In genomic region chr12:9699269-9699897, GRCh38 we compare ENCODE assay signal across 18 cellular contexts. TPM values are rescaled to one million over a fixed set of nuclear protein-coding genes. Genes with fewer than 3 reads are reported as not detected.
A peak's percentile ranks its signal among the peaks of the same experiment; 100 is the strongest.
DNase-seq lines count a peak whose midpoint lies in the region; ATAC-seq and TF ChIP-seq lines count a peak whose summit lies in the region.
"Had no signal": no experiment of that assay in that cellular context is flagged by ENCODE, and none has a peak within 500 bp of the region (broad histone marks: within the 10 kb centered on the region; RNA-seq: fewer than 3 reads in every experiment).

No MANE protein-coding gene starts in this region.

- H3K9ac ChIP-seq in BLaER1 treated with 17β-estradiol and CSF1 and Interleukin-3, amounts not matched to agents 10 nM and 100 nM: no peak overlapping the region

- POLR2A ChIA-PET in CD8-positive, alpha-beta T cell (lab: Charles Lee): interaction anchor here (0.6 to 2.2 kb wide), 11 partner anchors 9 to 59 kb away, joined by 3 to 10 read pairs (median 4); partner anchors contain the start of gene CLEC2D

- no peaks in the 10 kb centered on the region for H3K27me3 Mint-ChIP-seq in CD8-positive, alpha-beta T cell (ENCODE audit: low read depth)
- no peaks in the 10 kb centered on the region for H3K27me3 Mint-ChIP-seq in activated T-helper 17 cell treated with anti-CD3 and anti-CD28 coated beads, Interleukin-2, amount 50 U/mL, for 72 hours

- H3K4me3 Mint-ChIP-seq in CD8-positive, alpha-beta T cell: no peak overlapping the region
- peak overlapping the region; percentile 18 for H3K4me3 Mint-ChIP-seq in activated T-helper 17 cell treated with anti-CD3 and anti-CD28 coated beads, Interleukin-2, amount 50 U/mL, for 72 hours

- H3K27ac ChIP-seq in BLaER1 treated with 17β-estradiol and CSF1 and Interleukin-3, amounts not matched to agents 10 nM and 100 nM: no peak overlapping the region; a peak in 1 of 22 replicates
- no peak overlapping the region for H3K27ac ChIP-seq in CD8-positive, alpha-beta T cell (ENCODE audit: low read depth, low read length)
- H3K27ac ChIP-seq: C4-2B had no signal

- H3K27ac Mint-ChIP-seq in CD8-positive, alpha-beta T cell: peak overlapping the region; percentile 94
- H3K27ac Mint-ChIP-seq in activated T-helper 17 cell treated with anti-CD3 and anti-CD28 coated beads, Interleukin-2, amount 50 U/mL, for 72 hours: peak overlapping the region; percentile 78

- H3K36me3 Mint-ChIP-seq in CD8-positive, alpha-beta T cell: peaks cover 44% of the 10 kb centered on the region
- peaks cover 35% of the 10 kb centered on the region for H3K36me3 Mint-ChIP-seq in activated T-helper 17 cell treated with anti-CD3 and anti-CD28 coated beads, Interleukin-2, amount 50 U/mL, for 72 hours (ENCODE audit: low read depth)

- DNase-seq in CD8-positive, alpha-beta T cell: no peak
- DNase-seq in iris pigment epithelial cell (ENCODE audit: low read depth) (peak; percentile 15), HuH-7.5 (ENCODE audit: low spot score) (no peak), DMS153 treated with DMSO at 0.1 percent for 48 hours (lab: John Stamatoyannopoulos, UW; ENCODE audit: unreplicated experiment) (no peak)
- DNase-seq: cerebellar nuclear complex, erythroblast, left colon, MG63, T-helper 9 cell, trophoblast cell had no signal

- H3K27me3 ChIP-seq in BLaER1 treated with 17β-estradiol and CSF1 and Interleukin-3, amounts not matched to agents 10 nM and 100 nM: no peaks in the 10 kb centered on the region
- H3K27me3 ChIP-seq in CD8-positive, alpha-beta T cell (ENCODE audit: insufficient read depth, low read length): no peaks in the 10 kb centered on the region
- H3K27me3 ChIP-seq: MG63 had no signal

- ATAC-seq in CD8-positive, alpha-beta T cell: no peak
- ATAC-seq in activated T-helper 17 cell treated with anti-CD3 and anti-CD28 coated beads, Interleukin-2, amount 50 U/mL, for 72 hours (replicated peaks): no peak
- no peak for ATAC-seq in HG03520 (IDR thresholded peaks at IDR 0.05; ENCODE audit: unreplicated experiment)
- ATAC-seq in HG02623 (IDR thresholded peaks at IDR 0.05; ENCODE audit: unreplicated experiment): no peak

- H4K20me1 ChIP-seq in BLaER1 treated with 17β-estradiol and CSF1 and Interleukin-3, amounts not matched to agents 10 nM and 100 nM: no peaks in the 10 kb centered on the region

- H3K9me3 Mint-ChIP-seq in CD8-positive, alpha-beta T cell: peaks cover 50% of the 10 kb centered on the region
- H3K9me3 Mint-ChIP-seq in activated T-helper 17 cell treated with anti-CD3 and anti-CD28 coated beads, Interleukin-2, amount 50 U/mL, for 72 hours: peaks cover 5% of the 10 kb centered on the region

- intact Hi-C loops in CD8-positive, alpha-beta T cell (cut with DNase I, micrococcal nuclease): no loop called here

- CTCF ChIA-PET in CD8-positive, alpha-beta T cell (lab: Charles Lee): interaction anchor here (0.8 to 3.0 kb wide), 7 partner anchors 9 to 98 kb away, joined by 3 to 14 read pairs (median 8); no protein-coding TSS in a partner anchor

- peaks cover 61% of the 10 kb centered on the region for H3K4me1 Mint-ChIP-seq in CD8-positive, alpha-beta T cell (ENCODE audit: low read depth)
- H3K4me1 Mint-ChIP-seq in activated T-helper 17 cell treated with anti-CD3 and anti-CD28 coated beads, Interleukin-2, amount 50 U/mL, for 72 hours: peaks cover 40% of the 10 kb centered on the region

- TF ChIP-seq CTCF in CD8-positive, alpha-beta T cell (IDR thresholded peaks at IDR 0.05): no peak

- peaks cover 4 to 33% (median 28%) of the 10 kb centered on the region in 11 experiments; a peak in 20 of 22 replicates for H3K36me3 ChIP-seq in BLaER1 treated with 17β-estradiol and CSF1 and Interleukin-3, amounts not matched to agents 10 nM and 100 nM
- peaks cover 18% of the 10 kb centered on the region for H3K36me3 ChIP-seq in CD8-positive, alpha-beta T cell (ENCODE audit: insufficient read depth, low read length)
- H3K36me3 ChIP-seq: MG63 had no signal

- peaks cover 12 to 35% (median 32%) of the 10 kb centered on the region in 11 experiments; a peak in 21 of 22 replicates for H3K9me3 ChIP-seq in BLaER1 treated with 17β-estradiol and CSF1 and Interleukin-3, amounts not matched to agents 10 nM and 100 nM (replicated peaks in 1 of 11)
- H3K9me3 ChIP-seq in CD8-positive, alpha-beta T cell (ENCODE audit: low read length): peaks cover 16% of the 10 kb centered on the region
- H3K9me3 ChIP-seq: MG63 had no signal

- peak overlapping the region in 6 of 11 experiments; percentile 19 to 85 (median 50); a peak in 9 of 22 replicates for H3K4me2 ChIP-seq in BLaER1 treated with 17β-estradiol and CSF1 and Interleukin-3, amounts not matched to agents 10 nM and 100 nM

- H3K4me1 ChIP-seq in BLaER1 treated with 17β-estradiol and CSF1 and Interleukin-3, amounts not matched to agents 10 nM and 100 nM: peaks cover 15 to 82% (median 27%) of the 10 kb centered on the region in 10 experiments
- H3K4me1 ChIP-seq in CD8-positive, alpha-beta T cell (ENCODE audit: insufficient read depth, low read length): peaks cover 32% of the 10 kb centered on the region

- H3K4me3 ChIP-seq in BLaER1 treated with 17β-estradiol and CSF1 and Interleukin-3, amounts not matched to agents 10 nM and 100 nM: no peak overlapping the region
- H3K4me3 ChIP-seq in CD8-positive, alpha-beta T cell (ENCODE audit: low read depth, low read length): no peak overlapping the region
- H3K4me3 ChIP-seq: MG63 had no signal

RNA-seq across cellular contexts. Expression of gene CLEC2D, which starts 29.9 kb away (rescaled TPM):
- total RNA-seq in CD8-positive, alpha-beta T cell: 100 to 1,000 TPM; 182 to 188 TPM
- total RNA-seq in activated T-helper 17 cell treated with anti-CD3 and anti-CD28 coated beads, Interleukin-2, amount 50 U/mL, for 72 hours: 100 to 1,000 TPM; 146 to 267 TPM

RNA-seq across cellular contexts. Expression of gene CLECL1, which starts 33.5 kb away (rescaled TPM):
- total RNA-seq in CD8-positive, alpha-beta T cell: 1 to 10 TPM; 1.1 to 1.4 TPM
- 1 to 10 TPM; 6.1 to 7.7 TPM for total RNA-seq in activated T-helper 17 cell treated with anti-CD3 and anti-CD28 coated beads, Interleukin-2, amount 50 U/mL, for 72 hours
- total RNA-seq: G401, HT1080, pulmonary artery endothelial cell had no signal
